In the genomic region with DNA sequence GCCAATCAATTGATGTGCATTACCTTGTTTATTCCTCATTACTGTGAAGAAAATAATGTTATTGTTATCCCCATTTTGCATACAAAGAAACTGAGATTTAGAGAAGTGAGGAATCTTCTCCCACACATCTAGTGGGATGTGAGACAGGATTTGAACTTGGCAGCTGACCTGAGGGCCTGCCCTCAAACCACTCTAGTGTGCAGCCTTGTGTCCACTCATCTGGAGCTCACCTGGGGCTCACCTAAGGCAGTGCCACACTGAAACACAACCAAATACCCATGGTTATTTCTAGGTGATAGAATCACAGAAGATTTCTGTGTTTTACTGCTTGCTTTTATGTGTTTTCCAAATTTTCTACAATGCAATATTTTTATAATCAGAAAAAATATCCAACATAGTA, we compare ENCODE assay signal across 19 cellular contexts.
DNase-seq lines count a peak whose midpoint lies in the region; ATAC-seq and TF ChIP-seq lines count a peak whose summit lies in the region.
"Had no signal": no experiment of that assay in that cellular context is flagged by ENCODE, and none has a peak within 500 bp of the region (broad histone marks: within the 10 kb centered on the region; RNA-seq: fewer than 3 reads in every experiment).

No MANE protein-coding gene starts in this region.

- peaks cover 9 to 17% of the 10 kb centered on the region in 2 donors for H3K4me1 ChIP-seq in thyroid gland
- H3K4me1 ChIP-seq: Caco-2, HAP-1 had no signal

- H3K9me3 ChIP-seq in thyroid gland: no peaks in the 10 kb centered on the region
- H3K9me3 ChIP-seq: Caco-2, HAP-1 had no signal

- no peaks in the 10 kb centered on the region for H3K27me3 ChIP-seq in thyroid gland

- ATAC-seq in GM19452 (IDR thresholded peaks at IDR 0.05; ENCODE audit: unreplicated experiment): peak; percentile 17
- peak; percentile 19 for ATAC-seq in HG02610 (IDR thresholded peaks at IDR 0.05; ENCODE audit: unreplicated experiment)
- ATAC-seq in HG03432 (IDR thresholded peaks at IDR 0.05; ENCODE audit: unreplicated experiment): peak; percentile 10

- TF ChIP-seq CTCF in thyroid gland (IDR thresholded peaks at IDR 0.05): no peak

- no peak overlapping the region for H3K27ac ChIP-seq in thyroid gland
- H3K27ac ChIP-seq: C4-2B, GM23248 had no signal

- intact Hi-C loops in thyroid gland (cut with DNase I): no loop called here

- H3K36me3 ChIP-seq in thyroid gland: no peaks in the 10 kb centered on the region
- H3K36me3 ChIP-seq: HAP-1 had no signal

- no peak overlapping the region for H3K4me3 ChIP-seq in thyroid gland (replicated peaks in 1 of 3)
- H3K4me3 ChIP-seq: GM23248, HAP-1 had no signal

- peak; percentile 72 to 80 for DNase-seq in thyroid gland
- no peak for DNase-seq in SKM-1 treated with dmso at 0.1 percent for 144 hours (lab: John Stamatoyannopoulos, UW; ENCODE audit: unreplicated experiment)
- no peak for DNase-seq in SK-N-DZ (ENCODE audit: low spot score)
- DNase-seq in AG20443 (ENCODE audit: low spot score): no peak
- DNase-seq in cerebellar cortex (ENCODE audit: low spot score): no peak
- DNase-seq: ACHN; AML-193; Caco-2; CD4-positive, alpha-beta T cell; DMS79; GDM1; GM23248; Kasumi-1; KG1 had no signal

- TF ChIP-seq POLR2A in thyroid gland (IDR thresholded peaks at IDR 0.05): no peak

Comparison
In these comparisons a context has a peak if more than half of its experiments do, and no peak if none do; other contexts are left out.
1. DNase-seq: peak in thyroid gland (2 of 2); none in SKM-1 treated with dmso at 0.1 percent for 144 hours (single experiment), SK-N-DZ (single experiment), AG20443 (single experiment) and cerebellar cortex (single experiment).
2. Peak in every context shown above with its lines, with median percentiles within 50 percentile points of each other: ATAC-seq.